ENCODE assay signal across 14 cellular contexts in genomic region chr3:156689589-156689988, GRCh38. TPM values are rescaled to one million over a fixed set of nuclear protein-coding genes. Genes with fewer than 3 reads are reported as not detected.
DNase-seq lines count a peak whose midpoint lies in the region; ATAC-seq and TF ChIP-seq lines count a peak whose summit lies in the region.
"Had no signal": no experiment of that assay in that cellular context is flagged by ENCODE, and none has a peak within 500 bp of the region (broad histone marks: within the 10 kb centered on the region; RNA-seq: fewer than 3 reads in every experiment).

No MANE protein-coding gene starts in this region.

- no peak for TF ChIP-seq EP300 in stomach (IDR thresholded peaks at IDR 0.05)
- no peak for TF ChIP-seq EP300 in sigmoid colon (IDR thresholded peaks at IDR 0.05)

- H3K4me1 ChIP-seq in cardiac muscle cell (ENCODE audit: low read depth) (peaks cover 76% of the 10 kb centered on the region), mammary epithelial cell (ENCODE audit: insufficient read depth, low read length) (peaks cover 74% of the 10 kb centered on the region), stomach (peaks cover 39 to 88% (median 76%) of the 10 kb centered on the region in 4 donors), sigmoid colon (peaks cover 0 to 92% (median 72%) of the 10 kb centered on the region in 4 donors)

- H3K27ac ChIP-seq in cardiac muscle cell: peak overlapping the region; percentile 29
- peak overlapping the region; percentile 77 for H3K27ac ChIP-seq in mammary epithelial cell (ENCODE audit: insufficient read depth, low read depth, low read length)
- peak overlapping the region in 3 of 5 donors; percentile 1 to 28 (median 20) for H3K27ac ChIP-seq in stomach
- H3K27ac ChIP-seq in sigmoid colon: no peak overlapping the region
- H3K27ac ChIP-seq: BLaER1 treated with 17β-estradiol and CSF1 and Interleukin-3, amounts not matched to agents 10 nM and 100 nM; lower lobe of right lung; prostate gland; thoracic aorta had no signal

- H3K27me3 ChIP-seq in cardiac muscle cell (no peaks in the 10 kb centered on the region), mammary epithelial cell (ENCODE audit: insufficient read depth, low read length) (no peaks in the 10 kb centered on the region), stomach (no peaks in the 10 kb centered on the region), sigmoid colon (no peaks in the 10 kb centered on the region)
- H3K27me3 ChIP-seq: BLaER1 treated with 17β-estradiol and CSF1 and Interleukin-3, amounts not matched to agents 10 nM and 100 nM had no signal

- TF ChIP-seq POLR2A in stomach (IDR thresholded peaks at IDR 0.05): no peak
- no peak for TF ChIP-seq POLR2A in sigmoid colon (IDR thresholded peaks at IDR 0.05)

- no peak for TF ChIP-seq CTCF in cardiac muscle cell (IDR thresholded peaks at IDR 0.05; ENCODE audit: low read depth, low read length)
- no peak for TF ChIP-seq CTCF in mammary epithelial cell (conservative IDR thresholded peaks at IDR 0.05 in 1 of 2, IDR thresholded peaks at IDR 0.05 in 1 of 2; ENCODE audit: extremely low read depth in 1 of 2, insufficient read depth in 1 of 2, low read depth in 1 of 2, low read length in 2 of 2)
- TF ChIP-seq CTCF in stomach (IDR thresholded peaks at IDR 0.05): no peak
- no peak for TF ChIP-seq CTCF in sigmoid colon (IDR thresholded peaks at IDR 0.05)

- in situ Hi-C loops in mammary epithelial cell (cut with MboI; ENCODE audit: low sequenced_read_pairs in 2 of 2): loop anchor here (10.0 to 25.0 kb wide), 3 partner anchors 125 to 445 kb away; no protein-coding TSS in a partner anchor

- CTCF ChIA-PET in mammary epithelial cell (lab: Charles Lee; ENCODE audit: low non-redundant PET): no interaction called here

- DNase-seq in cardiac muscle cell (ENCODE audit: low read depth in 1 of 2, low spot score in 1 of 2): no peak
- DNase-seq in cardiac septum (ENCODE audit: low spot score): no peak
- no peak for DNase-seq in mammary epithelial cell
- no peak for DNase-seq in stomach
- DNase-seq in HCEC 1CT: no peak
- DNase-seq in sigmoid colon: no peak
- DNase-seq: activated effector memory CD4-positive, alpha-beta T cell treated with anti-CD3 and anti-CD28 coated beads, Interleukin-2, amount 50 U/mL, for 16 hours; lower lobe of right lung; NCI-H187 treated with DMSO at 0.1 percent for 48 hours had no signal

- peaks cover 97% of the 10 kb centered on the region for H3K79me2 ChIP-seq in mammary epithelial cell (ENCODE audit: insufficient read depth, low read length)

- H4K20me1 ChIP-seq in mammary epithelial cell (ENCODE audit: insufficient read depth, low read length): peaks cover 13% of the 10 kb centered on the region

- 0% methylated on average over 1 of the region's 1 CpG for WGBS in mammary epithelial cell (ENCODE audit: low coverage, missing lambda C conversion rate)
- 0 to 40% (median 0%) methylated on average over 1 of the region's 1 CpG for WGBS in stomach, 5 donors
- 0 to 29% methylated on average over 1 of the region's 1 CpG for WGBS in sigmoid colon, 2 donors

- H3K4me3 ChIP-seq in cardiac muscle cell (no peak overlapping the region), mammary epithelial cell (replicated peaks in 1 of 3; ENCODE audit: insufficient read depth in 1 of 3, low read depth in 2 of 3, low read length in 3 of 3) (no peak overlapping the region), stomach (no peak overlapping the region), sigmoid colon (no peak overlapping the region)
- H3K4me3 ChIP-seq: BLaER1 treated with 17β-estradiol and CSF1 and Interleukin-3, amounts not matched to agents 10 nM and 100 nM; lower lobe of right lung; prostate gland; thoracic aorta had no signal

- no peaks in the 10 kb centered on the region for H3K9me3 ChIP-seq in cardiac muscle cell (ENCODE audit: low read depth)
- H3K9me3 ChIP-seq in mammary epithelial cell (replicated peaks; ENCODE audit: insufficient read depth, low read length): no peaks in the 10 kb centered on the region
- no peaks in the 10 kb centered on the region for H3K9me3 ChIP-seq in stomach
- H3K9me3 ChIP-seq in sigmoid colon: no peaks in the 10 kb centered on the region
- H3K9me3 ChIP-seq: BLaER1 treated with 17β-estradiol and CSF1 and Interleukin-3, amounts not matched to agents 10 nM and 100 nM; lower lobe of right lung; prostate gland; thoracic aorta had no signal

- H3K4me2 ChIP-seq in mammary epithelial cell (ENCODE audit: insufficient read depth, low read depth, low read length): peak overlapping the region; percentile 34

- no TSS peak for BruUV-seq in mammary epithelial cell (replicated peaks; lab: Mats Ljungman, UMichigan)

- dilution Hi-C loops in mammary epithelial cell (cut with HindIII; ENCODE audit: low sequenced_read_pairs): no loop called here

- H3K36me3 ChIP-seq in cardiac muscle cell: peaks cover 17% of the 10 kb centered on the region
- H3K36me3 ChIP-seq in mammary epithelial cell (ENCODE audit: insufficient read depth, low read length): peaks cover 34% of the 10 kb centered on the region
- peaks cover 0 to 11% (median 8%) of the 10 kb centered on the region in 4 donors for H3K36me3 ChIP-seq in stomach
- peaks cover 0 to 10% (median 2%) of the 10 kb centered on the region in 4 donors for H3K36me3 ChIP-seq in sigmoid colon
- H3K36me3 ChIP-seq: prostate gland, thoracic aorta had no signal

- intact Hi-C loops in cardiac septum (cut with DNase I): no loop called here
- intact Hi-C loops in mammary epithelial cell (cut with micrococcal nuclease): no loop called here
- intact Hi-C loops in stomach (cut with DNase I; ENCODE audit: low total_unique reads): no loop called here
- intact Hi-C loops in sigmoid colon (cut with DNase I): no loop called here

- no peak overlapping the region for H2AFZ ChIP-seq in mammary epithelial cell (ENCODE audit: low read depth, low read length)

- peak; percentile 12 for ATAC-seq in HG02885 (IDR thresholded peaks at IDR 0.05; ENCODE audit: poor library complexity, unreplicated experiment)
- ATAC-seq in HG03095 (IDR thresholded peaks at IDR 0.05; ENCODE audit: unreplicated experiment): no peak

- H3K9ac ChIP-seq in mammary epithelial cell (ENCODE audit: insufficient read depth, low read length): no peak overlapping the region
- H3K9ac ChIP-seq: BLaER1 treated with 17β-estradiol and CSF1 and Interleukin-3, amounts not matched to agents 10 nM and 100 nM had no signal

RNA-seq across cellular contexts. Expression of gene TIPARP, which starts 15.2 kb away (rescaled TPM):
- 71.4 and 115 TPM in 2 replicates for total RNA-seq in cardiac muscle cell
- polyA plus RNA-seq in cardiac muscle cell: 22.2 and 37.1 TPM in 2 replicates
- total RNA-seq in cardiac septum: 17.9 TPM
- total RNA-seq in mammary epithelial cell: 100 to 1,000 TPM; 171 to 229 TPM
- 34.4 TPM for polyA plus RNA-seq in mammary epithelial cell
- 196 TPM for polyA minus RNA-seq in mammary epithelial cell
- 10 to 100 TPM in 4 of 5 donors, 1 to 10 TPM in 1; 7.2 to 73.4 (median 40.6) TPM for total RNA-seq in stomach
- 10 to 100 TPM in 1 of 3 donors, 1 to 10 TPM in 2; 7.8 to 20.2 (median 9.5) TPM for polyA plus RNA-seq in stomach
- 10 to 100 TPM; 25.3 to 42.8 (median 27.0) TPM for total RNA-seq in sigmoid colon
- 10 to 100 TPM; 12.2 to 26.6 (median 18.0) TPM for polyA plus RNA-seq in sigmoid colon

Comparison
In these comparisons a context has a peak if more than half of its experiments do, and no peak if none do; other contexts are left out.
1. H3K27ac ChIP-seq: peak in cardiac muscle cell (single experiment), mammary epithelial cell (single experiment) and stomach (3 of 5); none in sigmoid colon (0 of 4).